ENCODE assay signal across 8 cellular contexts in genomic region chr19:2034729-2035589, GRCh38. TPM values are rescaled to one million over a fixed set of nuclear protein-coding genes. Genes with fewer than 3 reads are reported as not detected.
DNase-seq lines count a peak whose midpoint lies in the region; ATAC-seq and TF ChIP-seq lines count a peak whose summit lies in the region.

No MANE protein-coding gene starts in this region.

- H3K9me3 Mint-ChIP-seq in activated CD4-positive, alpha-beta T cell treated with anti-CD3 and anti-CD28 coated beads, Interleukin-2, amount 10 ng/mL, durations not matched to agents 24 days and 14 days: peaks cover 3% of the 10 kb centered on the region

- H3K9me3 ChIP-seq in left ventricle myocardium inferior (replicated peaks): peaks cover 10% of the 10 kb centered on the region
- H3K9me3 ChIP-seq in esophagus squamous epithelium: peaks cover 0 to 12% (median 11%) of the 10 kb centered on the region in 3 donors

- H3K27me3 Mint-ChIP-seq in activated CD4-positive, alpha-beta T cell treated with anti-CD3 and anti-CD28 coated beads, Interleukin-2, amount 10 ng/mL, durations not matched to agents 24 days and 14 days: no peaks in the 10 kb centered on the region

- TF ChIP-seq POLR2A in esophagus squamous epithelium (IDR thresholded peaks at IDR 0.05): peak in 1 of 4 donors; percentile 18

- peak; percentile 63 for DNase-seq in Right ventricle myocardium superior
- DNase-seq in left ventricle myocardium inferior: no peak
- peak; percentile 90 for DNase-seq in activated CD4-positive, alpha-beta T cell treated with anti-CD3 and anti-CD28 coated beads, Interleukin-2, amount 10 ng/mL, durations not matched to agents 24 days and 14 days
- DNase-seq in esophagus squamous epithelium (lab: John Stamatoyannopoulos, UW): no peak
- DNase-seq in stimulated activated CD4-positive, alpha-beta T cell treated with anti-CD3 and anti-CD28 coated beads, Interleukin-1b, Interleukin-23, amount 100 ng/mL, for 24 hours (ENCODE audit: low read depth in 4 of 4, low spot score in 1 of 4): peak in 3 of 4 experiments; percentile 52 to 57 (median 53)
- DNase-seq in superior temporal gyrus (ENCODE audit: extremely low spot score): no peak
- DNase-seq in NOMO-1 (lab: John Stamatoyannopoulos, UW; ENCODE audit: unreplicated experiment in 2 of 2): no peak

- H3K4me3 Mint-ChIP-seq in activated CD4-positive, alpha-beta T cell treated with anti-CD3 and anti-CD28 coated beads, Interleukin-2, amount 10 ng/mL, durations not matched to agents 24 days and 14 days: peak overlapping the region; percentile 15

- ATAC-seq in Right ventricle myocardium superior (ENCODE audit: poor library complexity) (no peak), HG03520 (IDR thresholded peaks at IDR 0.05; ENCODE audit: unreplicated experiment) (no peak)

- no peaks in the 10 kb centered on the region for H3K27me3 ChIP-seq in left ventricle myocardium inferior (ENCODE audit: low read depth)
- no peaks in the 10 kb centered on the region for H3K27me3 ChIP-seq in esophagus squamous epithelium

- intact Hi-C loops in Right ventricle myocardium superior (cut with DNase I): no loop called here
- intact Hi-C loops in left ventricle myocardium inferior (cut with micrococcal nuclease): no loop called here
- intact Hi-C loops in activated CD4-positive, alpha-beta T cell treated with anti-CD3 and anti-CD28 coated beads, Interleukin-2, amount 10 ng/mL, durations not matched to agents 24 days and 14 days (cut with micrococcal nuclease): no loop called here
- intact Hi-C loops in esophagus squamous epithelium (cut with DNase I): no loop called here

- H3K36me3 Mint-ChIP-seq in activated CD4-positive, alpha-beta T cell treated with anti-CD3 and anti-CD28 coated beads, Interleukin-2, amount 10 ng/mL, durations not matched to agents 24 days and 14 days (ENCODE audit: low read depth): peaks cover 15% of the 10 kb centered on the region

- H3K4me1 ChIP-seq in left ventricle myocardium inferior (peaks cover 41% of the 10 kb centered on the region), esophagus squamous epithelium (peaks cover 28 to 75% (median 40%) of the 10 kb centered on the region in 3 donors)

- 32 to 52% methylated on average over 15 to 22 of the region's 34 CpGs for WGBS in esophagus squamous epithelium, 2 donors

- H3K27ac Mint-ChIP-seq in activated CD4-positive, alpha-beta T cell treated with anti-CD3 and anti-CD28 coated beads, Interleukin-2, amount 10 ng/mL, durations not matched to agents 24 days and 14 days: peak overlapping the region; percentile 25

- H3K36me3 ChIP-seq in left ventricle myocardium inferior: peaks cover 18% of the 10 kb centered on the region
- H3K36me3 ChIP-seq in esophagus squamous epithelium: peaks cover 16 to 25% (median 20%) of the 10 kb centered on the region in 3 donors

- H3K27ac ChIP-seq in left ventricle myocardium inferior (replicated peaks): no peak overlapping the region
- peak overlapping the region; percentile 64 to 99 (median 96) for H3K27ac ChIP-seq in esophagus squamous epithelium

- peaks cover 25% of the 10 kb centered on the region for H3K4me1 Mint-ChIP-seq in activated CD4-positive, alpha-beta T cell treated with anti-CD3 and anti-CD28 coated beads, Interleukin-2, amount 10 ng/mL, durations not matched to agents 24 days and 14 days

- H3K4me3 ChIP-seq in left ventricle myocardium inferior: no peak overlapping the region
- H3K4me3 ChIP-seq in esophagus squamous epithelium: peak overlapping the region in 1 of 4 donors; percentile 17

- no peak for TF ChIP-seq CTCF in left ventricle myocardium inferior (IDR thresholded peaks at IDR 0.05; ENCODE audit: borderline replicate concordance)
- TF ChIP-seq CTCF in esophagus squamous epithelium (IDR thresholded peaks at IDR 0.05): no peak

RNA-seq across cellular contexts. Expression of gene MKNK2, which starts 16.1 kb away (rescaled TPM):
- 238 TPM for total RNA-seq in Right ventricle myocardium superior
- 200 TPM for total RNA-seq in left ventricle myocardium inferior
- total RNA-seq in activated CD4-positive, alpha-beta T cell treated with anti-CD3 and anti-CD28 coated beads, Interleukin-2, amount 10 ng/mL, durations not matched to agents 24 days and 14 days: 159 and 169 TPM in 2 replicates
- 100 to 1,000 TPM; 147 to 300 (median 189) TPM for total RNA-seq in esophagus squamous epithelium

RNA-seq across cellular contexts. Expression of gene BTBD2, which starts 19.4 kb away (rescaled TPM):
- 56.3 TPM for total RNA-seq in Right ventricle myocardium superior
- 53.4 TPM for total RNA-seq in left ventricle myocardium inferior
- 25.8 and 30.2 TPM in 2 replicates for total RNA-seq in activated CD4-positive, alpha-beta T cell treated with anti-CD3 and anti-CD28 coated beads, Interleukin-2, amount 10 ng/mL, durations not matched to agents 24 days and 14 days
- 10 to 100 TPM; 42.3 to 79.0 (median 63.8) TPM for total RNA-seq in esophagus squamous epithelium

Comparison
In these comparisons a context has a peak if more than half of its experiments do, and no peak if none do; other contexts are left out.
1. DNase-seq: peak in Right ventricle myocardium superior (single experiment), activated CD4-positive, alpha-beta T cell treated with anti-CD3 and anti-CD28 coated beads, Interleukin-2, amount 10 ng/mL, durations not matched to agents 24 days and 14 days (single experiment) and stimulated activated CD4-positive, alpha-beta T cell treated with anti-CD3 and anti-CD28 coated beads, Interleukin-1b, Interleukin-23, amount 100 ng/mL, for 24 hours (3 of 4); none in left ventricle myocardium inferior (single experiment), esophagus squamous epithelium (single experiment), superior temporal gyrus (single experiment) and NOMO-1 (0 of 2).